8 cellular contexts compared by ENCODE assay signal in the genomic region with DNA sequence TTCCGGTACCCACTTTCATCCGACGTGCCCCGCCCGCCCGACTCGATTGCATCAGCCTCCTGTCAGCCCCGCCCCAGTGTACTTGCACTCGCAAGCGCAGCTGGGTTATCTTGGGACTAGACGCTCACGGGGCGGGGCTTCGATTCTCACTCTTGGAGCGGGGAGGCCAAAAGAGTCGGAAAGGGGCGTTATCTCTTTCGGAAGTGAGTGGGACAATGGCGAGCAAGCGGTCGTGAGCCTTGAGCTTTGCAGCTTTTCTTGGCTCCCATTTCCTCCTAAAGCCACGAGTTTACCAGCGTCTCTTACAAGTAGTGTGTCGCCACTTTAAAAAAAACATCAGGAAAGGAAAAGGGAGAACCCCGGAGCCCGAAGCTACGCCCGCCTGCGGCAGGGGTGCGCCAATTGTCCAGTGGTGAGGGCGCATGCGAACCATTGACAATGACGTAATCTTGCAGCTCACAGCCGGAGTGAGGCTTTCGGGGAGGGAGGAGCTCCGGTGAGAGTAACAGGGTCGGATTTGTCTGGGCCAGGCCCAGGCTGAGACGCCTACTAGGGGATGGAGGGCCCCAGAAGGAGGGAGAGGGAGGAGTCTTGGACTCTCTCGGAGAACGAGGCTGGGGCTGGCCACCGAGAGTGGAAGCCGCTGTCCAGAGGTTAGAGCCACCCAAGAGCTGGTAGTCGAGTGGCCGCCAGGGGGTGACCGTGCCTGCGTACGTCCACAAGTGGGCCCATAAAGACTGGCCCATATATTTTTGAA.
DNase-seq lines count a peak whose midpoint lies in the region; ATAC-seq, FAIRE-seq and TF ChIP-seq lines count a peak whose summit lies in the region.

No MANE protein-coding gene starts in this region.

- WGBS in small intestine, 3 donors, result 1 to 32% (median 8%) methylated on average over 46 to 47 of the region's 47 CpGs

- H3K27ac ChIP-seq in small intestine (ENCODE audit: low read depth in 1 of 2, low read length in 1 of 2), result peak overlapping the region; percentile 93 to 99

- H3K27me3 ChIP-seq in small intestine (ENCODE audit: control insufficient read depth in 2 of 2, insufficient read depth in 2 of 2, low read length in 2 of 2), result no peaks in the 10 kb centered on the region

- H3K9me3 ChIP-seq in small intestine (ENCODE audit: control insufficient read depth, low read depth), result no peaks in the 10 kb centered on the region

- FAIRE-seq in small intestine (lab: Jason Lieb, UNC), result no peak

- peak; percentile 92 for ATAC-seq in HG03175 (IDR thresholded peaks at IDR 0.05; ENCODE audit: unreplicated experiment)

- no peaks in the 10 kb centered on the region for H3K36me3 ChIP-seq in small intestine (ENCODE audit: control insufficient read depth in 2 of 2, insufficient read depth in 2 of 2, low read length in 2 of 2)

- H3K4me3 ChIP-seq in WI38 (ENCODE audit: low read depth, low read length) (peak overlapping the region; percentile 60), cardiac fibroblast (replicated peaks in 1 of 2; ENCODE audit: low read depth in 2 of 2, low read length in 2 of 2) (peak overlapping the region; percentile 47 to 55), small intestine (ENCODE audit: low read depth in 1 of 2, low read length in 2 of 2) (peak overlapping the region; percentile 33 to 41)

- TF ChIP-seq POLR2A in GM18951 (IDR thresholded peaks at IDR 0.05; ENCODE audit: extremely low read depth, insufficient read depth, insufficient read length), result peak; percentile 47

- H3K4me1 ChIP-seq in small intestine (ENCODE audit: control insufficient read depth in 2 of 2, insufficient read depth in 1 of 2, low read depth in 1 of 2, low read length in 1 of 2), result no peaks in the 10 kb centered on the region

- in situ Hi-C loops in GM18951 (cut with MboI; ENCODE audit: low sequenced_read_pairs, unreplicated experiment), result no loop called here

- peak; percentile 85 for DNase-seq in AG08396 (ENCODE audit: low spot score)
- DNase-seq in NCI-H2227 (lab: John Stamatoyannopoulos, UW; ENCODE audit: unreplicated experiment), result peak; percentile 97
- peak; percentile 97 to 98 for DNase-seq in cardiac fibroblast (ENCODE audit: low read depth in 2 of 2)
- peak; percentile 81 for DNase-seq in iPS-NIHi7 (ENCODE audit: extremely low spot score)
- peak; percentile 94 for DNase-seq in small intestine

- TF ChIP-seq CTCF in WI38 (IDR thresholded peaks at IDR 0.05; ENCODE audit: low read depth, low read length) (peak; percentile 50), cardiac fibroblast (IDR thresholded peaks at IDR 0.05; ENCODE audit: low read depth, low read length) (peak; percentile 69)

Comparison
In these comparisons a context has a peak if more than half of its experiments do, and no peak if none do; other contexts are left out.
1. Peak in every context shown above with its lines: DNase-seq, ATAC-seq, H3K4me3 ChIP-seq and H3K27ac ChIP-seq.